Comparison of ENCODE assay signal across 19 cellular contexts in genomic region chr15:41836072-41836471, GRCh38.
"Had no signal": no experiment of that assay in that cellular context is flagged by ENCODE, and none has a peak within 500 bp of the region (broad histone marks: within the 10 kb centered on the region; RNA-seq: fewer than 3 reads in every experiment).

No MANE protein-coding gene starts in this region.

- H3K9me3 ChIP-seq: testis, transverse colon had no signal

- H3K4me1 ChIP-seq: testis had no signal

- H3K79me2 ChIP-seq: hepatocyte had no signal

- H3K36me3 ChIP-seq: transverse colon had no signal

- H3K4me3 ChIP-seq: hepatocyte, lung, skin epidermis, testis, transverse colon had no signal

- H3K27ac ChIP-seq: hepatocyte, testis, transverse colon had no signal

- H2AFZ ChIP-seq: hepatocyte had no signal

- H3K27me3 ChIP-seq: hepatocyte, testis, transverse colon had no signal

- ATAC-seq: left colon; left ventricle myocardium superior; naive thymus-derived CD4-positive, alpha-beta T cell; sciatic nerve; stimulated activated naive B cell treated with anti-CD40 and anti-IgM and Interleukin-4, amounts not matched to agents 10 μg/mL and 1 μg/mL and 100 μg/mL, for 72 hours; stimulated activated naive CD8-positive, alpha-beta T cell treated with anti-CD3 and anti-CD28 coated beads, Interleukin-15, amount 100 ng/mL, for 72 hours had no signal

- DNase-seq: foreskin melanocyte; head of caudate nucleus; kidney; left colon; left ventricle myocardium superior; mesenchymal stem cell; midbrain; naive thymus-derived CD4-positive, alpha-beta T cell; posterior cingulate gyrus; stimulated activated CD4-positive, alpha-beta T cell treated with anti-CD3 and anti-CD28 coated beads, Interleukin-2, amount 100 ng/mL, for 24 hours; stimulated activated CD4-positive, alpha-beta T cell treated with anti-CD3 and anti-CD28 coated beads, Interleukin-4, amount 100 ng/mL, for 4 hours; stimulated activated naive B cell treated with anti-CD40 and anti-IgM and Interleukin-4, amounts not matched to agents 10 μg/mL and 1 μg/mL and 100 μg/mL, for 72 hours; stimulated activated naive CD8-positive, alpha-beta T cell treated with anti-CD3 and anti-CD28 coated beads, Interleukin-15, amount 100 ng/mL, for 72 hours; testis; transverse colon had no signal

- H3K4me2 ChIP-seq: hepatocyte had no signal
